Comparison of ENCODE assay signal across 26 cellular contexts in genomic region chr20:25452333-25452732, GRCh38.
"Had no signal": no experiment of that assay in that cellular context is flagged by ENCODE, and none has a peak within 500 bp of the region (broad histone marks: within the 10 kb centered on the region; RNA-seq: fewer than 3 reads in every experiment).

No MANE protein-coding gene starts in this region.

- H3K4me1 Mint-ChIP-seq: activated naive CD4-positive, alpha-beta T cell treated with anti-CD3 and anti-CD28 coated beads, Interleukin-2, amount 10 ng/mL, durations not matched to agents 7 days and 5 days; activated naive CD8-positive, alpha-beta T cell treated with anti-CD3 and anti-CD28 coated beads, Interleukin-2, amount 50 U/mL, for 24 hours; WTC11 had no signal

- H3K27me3 ChIP-seq: brain microvascular endothelial cell, SJCRH30 had no signal

- H3K27ac Mint-ChIP-seq: activated CD4-positive, alpha-beta memory T cell treated with anti-CD3 and anti-CD28 coated beads for 36 hours; activated naive CD4-positive, alpha-beta T cell treated with anti-CD3 and anti-CD28 coated beads, Interleukin-2, amount 10 ng/mL, durations not matched to agents 7 days and 5 days; activated naive CD8-positive, alpha-beta T cell; activated naive CD8-positive, alpha-beta T cell treated with anti-CD3 and anti-CD28 coated beads, Interleukin-2, amount 50 U/mL, for 24 hours; T-helper 1 cell treated with Interleukin-12 subunit alpha and Interleukin-12 subunit beta and Interleukin-4 antibody, amounts not matched to agents 30 μg/mL and 1 μg/mL, for 36 hours; T-helper 2 cell treated with Interferon-gamma antibody and Interleukin-4, amounts not matched to agents 5 μg/mL and 100 μg/mL, for 36 hours had no signal

- DNase-seq: activated CD4-positive, alpha-beta memory T cell treated with anti-CD3 and anti-CD28 coated beads for 36 hours; activated CD4-positive, alpha-beta T cell treated with anti-CD3 and anti-CD28 coated beads for 4 hours; activated CD4-positive, alpha-beta T cell treated with anti-CD3 and anti-CD28 coated beads, Interleukin-2, amount 50 U/mL, for 1 hour; activated CD4-positive, CD25-positive, alpha-beta regulatory T cell treated with anti-CD3 and anti-CD28 coated beads, Interleukin-2, amount 50 U/mL, for 72 hours; activated CD8-positive, alpha-beta memory T cell treated with anti-CD3 and anti-CD28 coated beads, Interleukin-2, amount 50 U/mL, for 4 hours; activated effector memory CD4-positive, alpha-beta T cell treated with Interleukin-2 at 50 U/mL for 16 hours; activated naive CD4-positive, alpha-beta T cell treated with anti-CD3 and anti-CD28 coated beads, Interleukin-2, amount 10 ng/mL, durations not matched to agents 7 days and 5 days; activated naive CD8-positive, alpha-beta T cell treated with anti-CD3 and anti-CD28 coated beads, Interleukin-2, amount 50 U/mL, for 24 hours; activated T-cell treated with anti-CD3 and anti-CD28 coated beads for 4 hours; activated T-cell treated with anti-CD3 and anti-CD28 coated beads, Interleukin-2, amount 50 U/mL, for 48 hours; anterior cingulate cortex; brain microvascular endothelial cell; Karpas-422; KBM-7; NCI-H1417 treated with DMSO at 0.1 percent for 48 hours; NCI-H187 treated with DMSO at 0.1 percent for 48 hours; NCI-H2171 treated with DMSO at 0.1 percent for 48 hours; NCI-H510A treated with DMSO at 0.1 percent for 48 hours; NCI-H774; OCI-M1 had no signal

- H3K36me3 ChIP-seq: brain microvascular endothelial cell had no signal

- H3K9ac ChIP-seq: SK-N-SH had no signal

- ATAC-seq: activated naive CD8-positive, alpha-beta T cell treated with anti-CD3 and anti-CD28 coated beads, Interleukin-2, amount 50 U/mL, for 24 hours; WTC11 had no signal

- H3K27ac ChIP-seq: brain microvascular endothelial cell, SJCRH30 had no signal

- H3K9me3 ChIP-seq: SJCRH30, SK-N-SH had no signal

- H3K9me3 Mint-ChIP-seq: activated CD4-positive, alpha-beta memory T cell treated with anti-CD3 and anti-CD28 coated beads for 36 hours; activated naive CD4-positive, alpha-beta T cell treated with anti-CD3 and anti-CD28 coated beads, Interleukin-2, amount 10 ng/mL, durations not matched to agents 7 days and 5 days; activated naive CD8-positive, alpha-beta T cell treated with anti-CD3 and anti-CD28 coated beads, Interleukin-2, amount 50 U/mL, for 24 hours; T-helper 1 cell treated with Interleukin-12 subunit alpha and Interleukin-12 subunit beta and Interleukin-4 antibody, amounts not matched to agents 30 μg/mL and 1 μg/mL, for 36 hours had no signal

- H3K4me3 Mint-ChIP-seq: activated CD4-positive, alpha-beta memory T cell treated with anti-CD3 and anti-CD28 coated beads for 36 hours; activated naive CD4-positive, alpha-beta T cell treated with anti-CD3 and anti-CD28 coated beads, Interleukin-2, amount 10 ng/mL, durations not matched to agents 7 days and 5 days; activated naive CD8-positive, alpha-beta T cell; activated naive CD8-positive, alpha-beta T cell treated with anti-CD3 and anti-CD28 coated beads, Interleukin-2, amount 50 U/mL, for 24 hours; T-helper 1 cell treated with Interleukin-12 subunit alpha and Interleukin-12 subunit beta and Interleukin-4 antibody, amounts not matched to agents 30 μg/mL and 1 μg/mL, for 36 hours; T-helper 2 cell treated with Interferon-gamma antibody and Interleukin-4, amounts not matched to agents 5 μg/mL and 100 μg/mL, for 36 hours; WTC11 had no signal

- H3K4me1 ChIP-seq: SJCRH30 had no signal

- H3K4me3 ChIP-seq: SJCRH30 had no signal

- H3K27me3 Mint-ChIP-seq: activated CD4-positive, alpha-beta memory T cell treated with anti-CD3 and anti-CD28 coated beads for 36 hours; activated naive CD4-positive, alpha-beta T cell treated with anti-CD3 and anti-CD28 coated beads, Interleukin-2, amount 10 ng/mL, durations not matched to agents 7 days and 5 days; activated naive CD8-positive, alpha-beta T cell; activated naive CD8-positive, alpha-beta T cell treated with anti-CD3 and anti-CD28 coated beads, Interleukin-2, amount 50 U/mL, for 24 hours had no signal
